12 cellular contexts compared by ENCODE assay signal in the genomic region with DNA sequence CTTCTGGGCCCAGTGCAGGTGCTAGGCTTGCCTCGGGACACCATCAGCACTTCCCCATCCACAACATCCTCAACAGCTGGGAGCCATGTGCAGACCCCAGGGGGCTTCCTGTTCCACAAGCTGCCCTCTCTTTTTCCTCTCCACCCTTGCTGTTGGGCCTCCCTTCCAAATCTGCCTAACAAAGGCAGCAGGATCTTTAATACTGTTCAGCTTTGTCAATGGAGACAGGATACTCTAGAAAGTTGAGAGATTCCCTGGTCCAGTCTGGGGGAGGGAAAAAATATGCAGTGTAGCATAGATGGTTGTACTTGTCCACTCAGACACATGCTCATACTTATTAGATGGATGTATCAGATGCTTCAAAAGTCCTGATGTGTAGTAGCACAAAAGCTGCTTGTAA. TPM values are rescaled to one million over a fixed set of nuclear protein-coding genes. Genes with fewer than 3 reads are reported as not detected.
DNase-seq lines count a peak whose midpoint lies in the region; FAIRE-seq and TF ChIP-seq lines count a peak whose summit lies in the region.
"Not testable (repeated sequence)": the region's sequence is repeated elsewhere in the genome, so short reads cannot be mapped to it uniquely, and the experiment has no call there.
"Had no signal": no experiment of that assay in that cellular context is flagged by ENCODE, and none has a peak within 500 bp of the region (broad histone marks: within the 10 kb centered on the region; RNA-seq: fewer than 3 reads in every experiment).

No MANE protein-coding gene starts in this region.

- not testable (repeated sequence) for H3K4me3 Mint-ChIP-seq in activated CD4-positive, alpha-beta T cell treated with anti-CD3 and anti-CD28 coated beads, Interleukin-2, amount 10 ng/mL, durations not matched to agents 24 days and 14 days

- not testable (repeated sequence) for H3K18ac ChIP-seq in H1 (ENCODE audit: extremely low read depth, low read length)

- H3K27ac ChIP-seq in BLaER1; H1 (ENCODE audit: low read depth, low read length); right atrium auricular region; suprapubic skin: not testable (repeated sequence)

- H3K9me3 ChIP-seq in BLaER1; HAP-1; NT2/D1 (ENCODE audit: insufficient read depth, low read length); H1 (ENCODE audit: insufficient read depth in 2 of 2, low read depth in 1 of 2, low read length in 1 of 2); right atrium auricular region; suprapubic skin: not testable (repeated sequence)

- not testable (repeated sequence) for H3K23ac ChIP-seq in H1 (ENCODE audit: insufficient read length)

- not testable (repeated sequence) for H3K4me3 ChIP-seq in BLaER1; HAP-1; NT2/D1 (ENCODE audit: insufficient read length, low read depth); H1 (ENCODE audit: extremely low read depth in 1 of 4, insufficient read depth in 2 of 4, low read depth in 3 of 4, low read length in 4 of 4); right atrium auricular region; suprapubic skin

- not testable (repeated sequence) for H3K14ac ChIP-seq in H1 (ENCODE audit: insufficient read length)

- H3K27ac Mint-ChIP-seq in activated CD4-positive, alpha-beta T cell treated with anti-CD3 and anti-CD28 coated beads, Interleukin-2, amount 10 ng/mL, durations not matched to agents 24 days and 14 days = not testable (repeated sequence)

- H3K27me3 Mint-ChIP-seq in activated CD4-positive, alpha-beta T cell treated with anti-CD3 and anti-CD28 coated beads, Interleukin-2, amount 10 ng/mL, durations not matched to agents 24 days and 14 days = not testable (repeated sequence)

- H2AFZ ChIP-seq in H1 (ENCODE audit: low read length) = not testable (repeated sequence)

- 43% methylated on average over 1 of the region's 1 CpG; no CpG with 5 or more reads in 1 of the 2 experiments for WGBS in H1 (ENCODE audit: extremely low coverage in 1 of 2, insufficient coverage in 1 of 2, insufficient read length in 1 of 2, insufficient replicate concordance in 2 of 2, low coverage in 1 of 2, low lambda C conversion rate in 2 of 2, missing lambda C conversion rate in 1 of 2), 2 experiments
- WGBS in suprapubic skin = 60% methylated on average over 1 of the region's 1 CpG

- not testable (repeated sequence) for H3K79me2 ChIP-seq in H1 (ENCODE audit: control insufficient read depth in 1 of 2, insufficient read depth in 2 of 2, low read length in 2 of 2)

- H3K36me3 ChIP-seq in BLaER1; HAP-1 (replicated peaks); NT2/D1 (ENCODE audit: insufficient read depth, insufficient read length, low read length); H1 (ENCODE audit: control insufficient read depth in 2 of 4, insufficient read depth in 4 of 4, low read length in 3 of 4); right atrium auricular region; suprapubic skin: not testable (repeated sequence)

- not testable (repeated sequence) for H2BK20ac ChIP-seq in H1 (ENCODE audit: low read length)

- H4K8ac ChIP-seq in H1 (ENCODE audit: extremely low read depth, insufficient read depth, low read length) = not testable (repeated sequence)

- not testable (repeated sequence) for H3K4ac ChIP-seq in H1 (replicated peaks; ENCODE audit: insufficient read length, low read depth, low read length)

- H2BK120ac ChIP-seq in H1 (replicated peaks; ENCODE audit: low read depth, low read length) = not testable (repeated sequence)

- intact Hi-C loops in activated CD4-positive, alpha-beta T cell treated with anti-CD3 and anti-CD28 coated beads, Interleukin-2, amount 10 ng/mL, durations not matched to agents 24 days and 14 days (cut with micrococcal nuclease) = not testable (repeated sequence)

- TF ChIP-seq CTCF in H1 (IDR thresholded peaks at IDR 0.05; ENCODE audit: control extremely low read depth in 1 of 3, insufficient read depth in 1 of 3, low read depth in 1 of 3, low read length in 3 of 3); right atrium auricular region (IDR thresholded peaks at IDR 0.05); suprapubic skin (IDR thresholded peaks at IDR 0.05): not testable (repeated sequence)

- H3K4me2 ChIP-seq in BLaER1 = peak overlapping the region; percentile 62
- H3K4me2 ChIP-seq in H1 (ENCODE audit: insufficient read depth in 1 of 2, low read depth in 2 of 2, low read length in 2 of 2) = not testable (repeated sequence)

- not testable (repeated sequence) for H2AK5ac ChIP-seq in H1 (ENCODE audit: low read depth, low read length)

- H4K91ac ChIP-seq in H1 (replicated peaks; ENCODE audit: insufficient read length, low read length) = not testable (repeated sequence)

- not testable (repeated sequence) for H3K4me1 Mint-ChIP-seq in activated CD4-positive, alpha-beta T cell treated with anti-CD3 and anti-CD28 coated beads, Interleukin-2, amount 10 ng/mL, durations not matched to agents 24 days and 14 days

- H2BK12ac ChIP-seq in H1 (ENCODE audit: low read depth, low read length) = not testable (repeated sequence)

- not testable (repeated sequence) for H2BK15ac ChIP-seq in H1 (ENCODE audit: low read length)

- TF ChIP-seq EP300 in H1 (IDR thresholded peaks at IDR 0.05; ENCODE audit: borderline replicate concordance in 1 of 2, low read depth in 2 of 2, low read length in 2 of 2); suprapubic skin (IDR thresholded peaks at IDR 0.05): not testable (repeated sequence)

- H4K20me1 ChIP-seq in BLaER1; H1 (replicated peaks in 1 of 2; ENCODE audit: control insufficient read depth in 1 of 2, insufficient read depth in 2 of 2, low read length in 2 of 2): not testable (repeated sequence)

- H3K4me1 ChIP-seq in BLaER1; HAP-1; NT2/D1 (ENCODE audit: insufficient read depth, insufficient read length); H1 (replicated peaks in 1 of 4; ENCODE audit: control insufficient read depth in 3 of 4, insufficient read depth in 4 of 4, low read length in 3 of 4); right atrium auricular region; suprapubic skin: not testable (repeated sequence)

- not testable (repeated sequence) for H2BK5ac ChIP-seq in H1 (ENCODE audit: low read depth, low read length)

- not testable (repeated sequence) for H3K9ac ChIP-seq in BLaER1; NT2/D1 (ENCODE audit: insufficient read length, low read depth); H1 (replicated peaks in 1 of 4; ENCODE audit: extremely low read depth in 1 of 4, low read depth in 3 of 4, low read length in 3 of 4)

- TF ChIP-seq POLR2A in H1 (IDR thresholded peaks at IDR 0.05; ENCODE audit: control extremely low read depth in 1 of 2, low read depth in 2 of 2, low read length in 2 of 2); suprapubic skin (IDR thresholded peaks at IDR 0.05): not testable (repeated sequence)

- not testable (repeated sequence) for H4K5ac ChIP-seq in H1 (ENCODE audit: insufficient read length, low read depth, low read length)

- not testable (repeated sequence) for H3K9me3 Mint-ChIP-seq in activated CD4-positive, alpha-beta T cell treated with anti-CD3 and anti-CD28 coated beads, Interleukin-2, amount 10 ng/mL, durations not matched to agents 24 days and 14 days

- H3K23me2 ChIP-seq in H1 (ENCODE audit: low read depth, low read length) = not testable (repeated sequence)

- not testable (repeated sequence) for FAIRE-seq in H1 (lab: Jason Lieb, UNC)

- not testable (repeated sequence) for H3K56ac ChIP-seq in H1 (replicated peaks; ENCODE audit: insufficient read length, low read depth, low read length)

- DNase-seq in HAP-1 (ENCODE audit: low spot score in 2 of 2) (peak; percentile 2 to 22), NT2/D1 (ENCODE audit: low read depth, low spot score) (peak; percentile 80), H1 (ENCODE audit: low read depth in 1 of 2, low spot score in 2 of 2) (peak in 1 of 2 experiments; percentile 67), right atrium auricular region (ENCODE audit: low spot score) (peak; percentile 34), islet precursor cell (peak; percentile 12), suprapubic skin (ENCODE audit: low spot score in 2 of 2) (peak; percentile 9 to 16)
- peak; percentile 62 for DNase-seq in activated CD4-positive, alpha-beta T cell treated with anti-CD3 and anti-CD28 coated beads, Interleukin-2, amount 10 ng/mL, durations not matched to agents 24 days and 14 days

- CTCF ChIA-PET in H1 (lab: Charles Lee; ENCODE audit: partially characterized antibody) = not testable (repeated sequence)

- TF ChIP-seq RAD21 in H1 (IDR thresholded peaks at IDR 0.05 in 1 of 2, conservative IDR thresholded peaks at IDR 0.05 in 1 of 2; ENCODE audit: low read depth in 2 of 2, low read length in 2 of 2) = not testable (repeated sequence)

- in situ Hi-C loops in HAP-1 (cut with MboI; ENCODE audit: low sequenced_read_pairs) = not testable (repeated sequence)

- not testable (repeated sequence) for H3K79me1 ChIP-seq in H1 (ENCODE audit: low read depth, low read length)

- H3K27me3 ChIP-seq in BLaER1; HAP-1 (ENCODE audit: low read depth); NT2/D1 (ENCODE audit: insufficient read depth, insufficient read length); H1 (replicated peaks in 1 of 4; ENCODE audit: control insufficient read depth in 3 of 4, extremely low read depth in 1 of 4, insufficient read depth in 3 of 4, low read length in 3 of 4); right atrium auricular region; suprapubic skin: not testable (repeated sequence)

- H3K36me3 Mint-ChIP-seq in activated CD4-positive, alpha-beta T cell treated with anti-CD3 and anti-CD28 coated beads, Interleukin-2, amount 10 ng/mL, durations not matched to agents 24 days and 14 days (ENCODE audit: low read depth) = not testable (repeated sequence)

- POLR2A ChIA-PET in H1 (lab: Charles Lee; ENCODE audit: partially characterized antibody) = not testable (repeated sequence)

RNA-seq across cellular contexts. Expression of a gene that starts 4.1 kb away (rescaled TPM):
- not detected in 2 replicates for total RNA-seq in activated CD4-positive, alpha-beta T cell treated with anti-CD3 and anti-CD28 coated beads, Interleukin-2, amount 10 ng/mL, durations not matched to agents 24 days and 14 days
- total RNA-seq in H1 (2021; fragmentation: NEBNext Ultra II Directional; extraction: Animal tissue kit (Norgen Biotek cat#: 25700)) = 0.69 and 0.73 TPM in 2 replicates
- 0.20 and 0.27 TPM in 2 replicates for polyA plus RNA-seq in H1 (2011; rRNA removed)
- 0.58 TPM for polyA plus RNA-seq in H1 (2011; cell fraction: cytosol; rRNA removed)
- polyA plus RNA-seq in H1 (2011; cell fraction: nucleus; rRNA removed) = 0.74 TPM
- 0.25 to 0.81 TPM (median 0.51 TPM) in 4 replicates for polyA plus RNA-seq in H1 (2012, experiment 1 of 2)
- 0.14 TPM for polyA plus RNA-seq in H1 (2012, experiment 2 of 2)
- 0.77 TPM for polyA plus RNA-seq in H1 (2013, experiment 1 of 2)
- polyA plus RNA-seq in H1 (2013, experiment 2 of 2) = 0.85 TPM
- 0.47 and 0.68 TPM in 2 replicates for polyA minus RNA-seq in H1 (2011; rRNA and poly(A)+ RNA removed)
- polyA minus RNA-seq in H1 (2011; cell fraction: cytosol; rRNA and poly(A)+ RNA removed) = not detected
- not detected for polyA minus RNA-seq in H1 (2011; cell fraction: nucleus; rRNA and poly(A)+ RNA removed)
- not detected for total RNA-seq in right atrium auricular region
- under 1 TPM in 1 of 4 donors, not detected in 3; 0.72 TPM for total RNA-seq in suprapubic skin
- total RNA-seq: CD4-positive, alpha-beta memory T cell; GM23248; HFFc6; HT1080 had no signal
- polyA plus RNA-seq: CD4-positive, alpha-beta memory T cell; GM23248 had no signal

RNA-seq across cellular contexts. Expression of a gene that starts 20.4 kb away (rescaled TPM):
- total RNA-seq in activated CD4-positive, alpha-beta T cell treated with anti-CD3 and anti-CD28 coated beads, Interleukin-2, amount 10 ng/mL, durations not matched to agents 24 days and 14 days = not detected in 2 replicates
- 0.35 TPM in 1 of 2 replicates, not detected in the other for total RNA-seq in H1 (2021; fragmentation: NEBNext Ultra II Directional; extraction: Animal tissue kit (Norgen Biotek cat#: 25700))
- 0.14 and 0.17 TPM in 2 replicates for polyA plus RNA-seq in H1 (2011; rRNA removed)
- 0.22 TPM for polyA plus RNA-seq in H1 (2011; cell fraction: cytosol; rRNA removed)
- 0.11 TPM for polyA plus RNA-seq in H1 (2011; cell fraction: nucleus; rRNA removed)
- 0.15 to 0.61 TPM (median 0.42 TPM) in 4 replicates for polyA plus RNA-seq in H1 (2012, experiment 1 of 2)
- polyA plus RNA-seq in H1 (2012, experiment 2 of 2) = not detected
- polyA plus RNA-seq in H1 (2013, experiment 1 of 2) = 0.99 TPM
- 0.75 TPM for polyA plus RNA-seq in H1 (2013, experiment 2 of 2)
- polyA minus RNA-seq in H1 (2011; rRNA and poly(A)+ RNA removed) = not detected in 2 replicates
- not detected for polyA minus RNA-seq in H1 (2011; cell fraction: cytosol; rRNA and poly(A)+ RNA removed)
- polyA minus RNA-seq in H1 (2011; cell fraction: nucleus; rRNA and poly(A)+ RNA removed) = 0.30 TPM
- not detected for total RNA-seq in right atrium auricular region
- not detected for total RNA-seq in suprapubic skin
- total RNA-seq: CD4-positive, alpha-beta memory T cell; GM23248; HFFc6; HT1080 had no signal
- polyA plus RNA-seq: CD4-positive, alpha-beta memory T cell; GM23248 had no signal

RNA-seq across cellular contexts. Expression of a gene that starts 57.4 kb away (rescaled TPM):
- 79.5 and 86.7 TPM in 2 replicates for total RNA-seq in activated CD4-positive, alpha-beta T cell treated with anti-CD3 and anti-CD28 coated beads, Interleukin-2, amount 10 ng/mL, durations not matched to agents 24 days and 14 days
- total RNA-seq in H1 (2021; fragmentation: NEBNext Ultra II Directional; extraction: Animal tissue kit (Norgen Biotek cat#: 25700)) = 131 and 132 TPM in 2 replicates
- 236 and 265 TPM in 2 replicates for polyA plus RNA-seq in H1 (2011; rRNA removed)
- polyA plus RNA-seq in H1 (2011; cell fraction: cytosol; rRNA removed) = 273 TPM
- polyA plus RNA-seq in H1 (2011; cell fraction: nucleus; rRNA removed) = 252 TPM
- 109 to 154 TPM (median 150 TPM) in 4 replicates for polyA plus RNA-seq in H1 (2012, experiment 1 of 2)
- 168 TPM for polyA plus RNA-seq in H1 (2012, experiment 2 of 2)
- polyA plus RNA-seq in H1 (2013, experiment 1 of 2) = 118 TPM
- 115 TPM for polyA plus RNA-seq in H1 (2013, experiment 2 of 2)
- 51.0 and 53.9 TPM in 2 replicates for polyA minus RNA-seq in H1 (2011; rRNA and poly(A)+ RNA removed)
- 33.5 TPM for polyA minus RNA-seq in H1 (2011; cell fraction: cytosol; rRNA and poly(A)+ RNA removed)
- polyA minus RNA-seq in H1 (2011; cell fraction: nucleus; rRNA and poly(A)+ RNA removed) = 38.7 TPM
- total RNA-seq in right atrium auricular region = 10 to 100 TPM; 47.2 to 52.4 TPM
- 10 to 100 TPM; 46.9 to 75.2 (median 55.2) TPM for total RNA-seq in suprapubic skin
